ENCODE assay signal across 33 cellular contexts in the genomic region with DNA sequence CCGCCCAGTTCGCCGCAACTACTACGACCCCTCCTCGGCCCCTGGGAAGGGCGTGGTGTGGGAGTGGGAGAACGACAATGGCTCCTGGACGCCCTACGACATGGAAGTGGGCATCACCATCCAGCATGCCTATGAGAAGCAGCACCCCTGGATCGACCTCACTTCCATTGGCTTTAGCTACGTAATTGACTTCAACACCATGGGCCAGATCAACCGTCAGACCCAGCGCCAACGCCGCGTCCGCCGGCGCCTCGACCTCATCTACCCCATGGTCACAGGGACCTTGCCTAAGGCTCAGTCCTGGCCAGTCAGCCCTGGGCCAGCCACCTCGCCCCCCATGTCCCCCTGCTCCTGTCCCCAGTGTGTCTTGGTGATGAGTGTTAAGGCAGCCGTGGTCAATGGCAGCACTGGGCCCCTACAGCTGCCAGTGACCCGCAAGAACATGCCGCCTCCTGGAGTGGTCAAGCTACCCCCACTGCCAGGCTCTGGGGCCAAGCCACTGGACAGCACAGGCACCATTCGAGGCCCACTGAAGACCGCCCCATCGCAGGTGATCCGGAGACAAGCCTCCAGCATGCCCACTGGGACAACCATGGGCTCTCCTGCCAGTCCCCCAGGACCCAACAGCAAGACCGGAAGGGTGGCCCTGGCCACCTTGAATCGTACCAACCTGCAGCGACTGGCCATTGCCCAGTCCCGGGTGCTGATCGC. TPM values are rescaled to one million over a fixed set of nuclear protein-coding genes. Genes with fewer than 3 reads are reported as not detected.
"Had no signal": no experiment of that assay in that cellular context is flagged by ENCODE, and none has a peak within 500 bp of the region (broad histone marks: within the 10 kb centered on the region; RNA-seq: fewer than 3 reads in every experiment).

No MANE protein-coding gene starts in this region.

- H3K27ac Mint-ChIP-seq: activated B cell treated with CpG ODN at 0.5 μM for 24 hours; activated CD4-positive, alpha-beta memory T cell treated with anti-CD3 and anti-CD28 coated beads, Interleukin-2, amount 10 ng/mL, durations not matched to agents 7 days and 5 days; activated naive CD8-positive, alpha-beta T cell treated with anti-CD3 and anti-CD28 coated beads for 36 hours; activated T-cell treated with anti-CD3 and anti-CD28 coated beads, Interleukin-2, amount 50 U/mL, for 72 hours; activated T-helper 17 cell treated with anti-CD3 and anti-CD28 coated beads, Interleukin-2, amount 50 U/mL, for 72 hours; T-helper 1 cell treated with Interleukin-12 subunit alpha and Interleukin-12 subunit beta and Interleukin-4 antibody, amounts not matched to agents 30 μg/mL and 1 μg/mL, for 36 hours had no signal

- H3K27me3 Mint-ChIP-seq: activated B cell treated with CpG ODN at 0.5 μM for 24 hours; activated T-helper 17 cell treated with anti-CD3 and anti-CD28 coated beads, Interleukin-2, amount 50 U/mL, for 72 hours had no signal

- H3K27me3 ChIP-seq: ascending aorta, breast epithelium, MG63, SJCRH30 had no signal

- H3K4me3 ChIP-seq: ascending aorta, breast epithelium, MG63, SJCRH30, SK-N-MC had no signal

- H3K36me3 ChIP-seq: breast epithelium had no signal

- H3K4me1 ChIP-seq: ascending aorta had no signal

- ATAC-seq: activated T-cell treated with anti-CD3 and anti-CD28 coated beads, Interleukin-2, amount 50 U/mL, for 72 hours; activated T-helper 17 cell treated with anti-CD3 and anti-CD28 coated beads, Interleukin-2, amount 50 U/mL, for 72 hours; Panc1 had no signal

- H3K4me3 Mint-ChIP-seq: activated B cell treated with CpG ODN at 0.5 μM for 24 hours; activated CD4-positive, alpha-beta memory T cell treated with anti-CD3 and anti-CD28 coated beads, Interleukin-2, amount 10 ng/mL, durations not matched to agents 7 days and 5 days; activated naive CD8-positive, alpha-beta T cell treated with anti-CD3 and anti-CD28 coated beads for 36 hours; activated T-cell treated with anti-CD3 and anti-CD28 coated beads, Interleukin-2, amount 50 U/mL, for 72 hours; activated T-helper 17 cell treated with anti-CD3 and anti-CD28 coated beads, Interleukin-2, amount 50 U/mL, for 72 hours; T-helper 1 cell treated with Interleukin-12 subunit alpha and Interleukin-12 subunit beta and Interleukin-4 antibody, amounts not matched to agents 30 μg/mL and 1 μg/mL, for 36 hours had no signal

- H3K4me1 Mint-ChIP-seq: activated CD4-positive, alpha-beta memory T cell treated with anti-CD3 and anti-CD28 coated beads, Interleukin-2, amount 10 ng/mL, durations not matched to agents 7 days and 5 days; activated naive CD8-positive, alpha-beta T cell treated with anti-CD3 and anti-CD28 coated beads for 36 hours; activated T-helper 17 cell treated with anti-CD3 and anti-CD28 coated beads, Interleukin-2, amount 50 U/mL, for 72 hours had no signal

- H3K36me3 Mint-ChIP-seq: activated naive CD8-positive, alpha-beta T cell treated with anti-CD3 and anti-CD28 coated beads for 36 hours had no signal

- H3K9me3 ChIP-seq: ascending aorta had no signal

- DNase-seq: activated B cell treated with CpG ODN at 0.5 μM for 24 hours; activated CD4-positive, alpha-beta memory T cell treated with anti-CD3 and anti-CD28 coated beads, Interleukin-2, amount 10 ng/mL, durations not matched to agents 7 days and 5 days; activated CD4-positive, CD25-positive, alpha-beta regulatory T cell treated with anti-CD3 and anti-CD28 coated beads, Interleukin-2, amount 50 U/mL, for 72 hours; activated effector memory CD4-positive, alpha-beta T cell treated with anti-CD3 and anti-CD28 coated beads, Interleukin-2, amount 50 U/mL, for 16 hours; activated naive CD4-positive, alpha-beta T cell; activated naive CD4-positive, alpha-beta T cell treated with anti-CD3 and anti-CD28 coated beads, Interleukin-2, amount 50 U/mL, for 16 hours; activated naive CD8-positive, alpha-beta T cell treated with anti-CD3 and anti-CD28 coated beads for 36 hours; amniotic stem cell; caudate nucleus; KBM-7; MG63; NCI-H1048; NCI-H1105 treated with DMSO at 0.1 percent for 48 hours; NCI-H1436; NCI-H1694; NCI-H1930; NCI-H2081 treated with DMSO at 0.1 percent for 48 hours; NCI-H345; NCI-H524 treated with DMSO at 0.1 percent for 48 hours; SHP77; SJCRH30; T-helper 9 cell had no signal

- H3K9me3 Mint-ChIP-seq: activated T-helper 17 cell treated with anti-CD3 and anti-CD28 coated beads, Interleukin-2, amount 50 U/mL, for 72 hours had no signal

- H3K27ac ChIP-seq: ascending aorta, SJCRH30, SK-N-MC, VCaP had no signal

RNA-seq across cellular contexts. Expression of a gene that starts 30.8 kb away (rescaled TPM):
- total RNA-seq: activated CD4-positive, alpha-beta memory T cell treated with anti-CD3 and anti-CD28 coated beads, Interleukin-2, amount 10 ng/mL, durations not matched to agents 7 days and 5 days; activated CD8-positive, alpha-beta memory T cell treated with anti-CD3 and anti-CD28 coated beads for 36 hours; NCI-H460; RPMI7951; SJCRH30 had no signal
